In the genomic region with DNA sequence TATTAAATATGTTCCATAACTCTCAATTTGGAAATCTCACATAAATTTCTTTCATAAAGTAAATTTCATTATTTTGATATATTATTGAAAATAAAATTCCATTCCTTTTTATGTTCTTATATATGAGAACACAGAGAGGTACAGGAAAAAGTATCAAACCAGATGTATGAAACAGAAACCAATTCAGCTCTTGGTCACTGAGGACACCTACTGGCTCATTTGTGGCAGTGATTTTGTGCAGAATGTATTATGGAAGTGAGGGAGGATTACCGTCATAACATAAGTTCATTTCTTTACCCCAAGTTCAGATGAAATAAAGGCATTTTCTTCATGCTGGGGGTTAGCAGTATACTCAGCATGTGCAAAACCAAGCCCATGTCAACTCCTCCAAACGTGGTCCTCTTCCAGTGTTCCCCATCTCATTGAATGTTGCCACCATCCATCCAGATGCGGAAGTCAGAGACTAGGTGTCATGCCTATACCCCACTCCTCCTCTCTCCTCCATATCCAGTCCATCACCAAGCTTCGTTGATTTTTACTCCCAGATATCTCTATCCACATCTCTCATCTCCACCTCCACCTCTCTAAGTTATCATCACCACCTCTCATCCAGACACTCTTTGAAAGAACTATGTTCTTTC, we compare ENCODE assay signal across 8 cellular contexts. TPM values are rescaled to one million over a fixed set of nuclear protein-coding genes. Genes with fewer than 3 reads are reported as not detected.
A peak's percentile ranks its signal among the peaks of the same experiment; 100 is the strongest.
DNase-seq lines count a peak whose midpoint lies in the region; ATAC-seq, FAIRE-seq and TF ChIP-seq lines count a peak whose summit lies in the region.

No MANE protein-coding gene starts in this region.

- H3K4me1 Mint-ChIP-seq in activated T-helper 2 cell treated with anti-CD3 and anti-CD28 coated beads, Interferon-gamma antibody, Interleukin-2, Interleukin-4, amounts not matched to agents 10 μg/mL and 5 μg/mL and 100 μg/mL, durations not matched to agents 14 hours and 24 hours and 36 hours (ENCODE audit: low read depth), result peaks cover 29% of the 10 kb centered on the region

- H3K9ac ChIP-seq in kidney (ENCODE audit: low read length in 2 of 2), result no peak overlapping the region

- peak; percentile 80 for ATAC-seq in HG03432 (IDR thresholded peaks at IDR 0.05; ENCODE audit: unreplicated experiment)
- ATAC-seq in thoracic aorta (ENCODE audit: insufficient number of reproducible peaks, low FRiP score, low read depth), result peak; percentile 72

- no peak overlapping the region for H3K27ac ChIP-seq in breast epithelium
- no peak overlapping the region for H3K27ac ChIP-seq in kidney (ENCODE audit: low read depth in 2 of 2, low read length in 2 of 2)
- peak overlapping the region in 1 of 2 donors; percentile 45 for H3K27ac ChIP-seq in thoracic aorta

- no peak overlapping the region for H3K4me3 ChIP-seq in breast epithelium
- H3K4me3 ChIP-seq in kidney (ENCODE audit: low read length in 2 of 2), result no peak overlapping the region
- H3K4me3 ChIP-seq in thoracic aorta, result no peak overlapping the region

- FAIRE-seq in kidney (lab: Jason Lieb, UNC), result peak; percentile 97

- TF ChIP-seq CTCF in AG09319 (IDR thresholded peaks at IDR 0.05; ENCODE audit: low read depth, low read length), result peak; percentile 78
- TF ChIP-seq CTCF in GM12873 (IDR thresholded peaks at IDR 0.05; ENCODE audit: insufficient read depth, low read depth, low read length, missing control alignments), result peak; percentile 71
- TF ChIP-seq CTCF in breast epithelium (IDR thresholded peaks at IDR 0.05), result peak; percentile 57 to 90 (median 62)
- TF ChIP-seq CTCF in kidney (IDR thresholded peaks at IDR 0.05; ENCODE audit: borderline replicate concordance, extremely low read depth, insufficient read depth), result peak; percentile 69
- TF ChIP-seq CTCF in thoracic aorta (IDR thresholded peaks at IDR 0.05), result peak; percentile 72

- H3K27me3 Mint-ChIP-seq in activated T-helper 2 cell treated with anti-CD3 and anti-CD28 coated beads, Interferon-gamma antibody, Interleukin-2, Interleukin-4, amounts not matched to agents 10 μg/mL and 5 μg/mL and 100 μg/mL, durations not matched to agents 14 hours and 24 hours and 36 hours (ENCODE audit: low read depth), result peaks cover 18% of the 10 kb centered on the region

- H3K4me3 Mint-ChIP-seq in activated T-helper 2 cell treated with anti-CD3 and anti-CD28 coated beads, Interferon-gamma antibody, Interleukin-2, Interleukin-4, amounts not matched to agents 10 μg/mL and 5 μg/mL and 100 μg/mL, durations not matched to agents 14 hours and 24 hours and 36 hours (ENCODE audit: low read depth), result no peak overlapping the region

- H3K27ac Mint-ChIP-seq in activated T-helper 2 cell treated with anti-CD3 and anti-CD28 coated beads, Interferon-gamma antibody, Interleukin-2, Interleukin-4, amounts not matched to agents 10 μg/mL and 5 μg/mL and 100 μg/mL, durations not matched to agents 14 hours and 24 hours and 36 hours, result no peak overlapping the region

- H3K9me3 ChIP-seq in breast epithelium (peaks cover 8 to 9% of the 10 kb centered on the region in 2 donors), kidney (ENCODE audit: control insufficient read depth in 1 of 2, low read length in 2 of 2) (peaks cover 0 to 3% of the 10 kb centered on the region in 2 donors), thoracic aorta (no peaks in the 10 kb centered on the region)

- H3K4me1 ChIP-seq in breast epithelium (no peaks in the 10 kb centered on the region), kidney (ENCODE audit: control insufficient read depth in 1 of 2, insufficient read depth in 1 of 2, low read depth in 1 of 2, low read length in 2 of 2) (no peaks in the 10 kb centered on the region), thoracic aorta (ENCODE audit: control insufficient read depth in 1 of 2, low read depth in 2 of 2) (peaks cover 0 to 13% of the 10 kb centered on the region in 2 donors)

- peak; percentile 28 for DNase-seq in AG09319 (ENCODE audit: extremely low read depth, low read depth)
- DNase-seq in NCI-H774 (lab: John Stamatoyannopoulos, UW), result peak; percentile 52
- DNase-seq in breast epithelium (ENCODE audit: low spot score in 2 of 2), result no peak
- no peak for DNase-seq in kidney
- no peak for DNase-seq in thoracic aorta (ENCODE audit: low spot score)
- no peak for DNase-seq in activated T-helper 2 cell treated with anti-CD3 and anti-CD28 coated beads, Interferon-gamma antibody, Interleukin-2, Interleukin-4, amounts not matched to agents 10 μg/mL and 5 μg/mL and 100 μg/mL, durations not matched to agents 14 hours and 24 hours and 36 hours (ENCODE audit: low spot score)

- H3K27me3 ChIP-seq in breast epithelium (no peaks in the 10 kb centered on the region), thoracic aorta (replicated peaks; ENCODE audit: insufficient read depth) (no peaks in the 10 kb centered on the region)

- intact Hi-C loops in breast epithelium (cut with DNase I; ENCODE audit: low total_unique reads), result no loop called here
- intact Hi-C loops in kidney (cut with DNase I), result no loop called here
- intact Hi-C loops in activated T-helper 2 cell treated with anti-CD3 and anti-CD28 coated beads, Interferon-gamma antibody, Interleukin-2, Interleukin-4, amounts not matched to agents 10 μg/mL and 5 μg/mL and 100 μg/mL, durations not matched to agents 14 hours and 24 hours and 36 hours (cut with micrococcal nuclease), result loop anchor here (1.0 kb wide), 1 partner anchor 43 kb away; no protein-coding TSS in a partner anchor

- peaks cover 29% of the 10 kb centered on the region for H3K9me3 Mint-ChIP-seq in activated T-helper 2 cell treated with anti-CD3 and anti-CD28 coated beads, Interferon-gamma antibody, Interleukin-2, Interleukin-4, amounts not matched to agents 10 μg/mL and 5 μg/mL and 100 μg/mL, durations not matched to agents 14 hours and 24 hours and 36 hours

- H3K36me3 Mint-ChIP-seq in activated T-helper 2 cell treated with anti-CD3 and anti-CD28 coated beads, Interferon-gamma antibody, Interleukin-2, Interleukin-4, amounts not matched to agents 10 μg/mL and 5 μg/mL and 100 μg/mL, durations not matched to agents 14 hours and 24 hours and 36 hours (ENCODE audit: low read depth), result peaks cover 18% of the 10 kb centered on the region

- peaks cover 3% of the 10 kb centered on the region for H3K36me3 ChIP-seq in breast epithelium
- no peaks in the 10 kb centered on the region for H3K36me3 ChIP-seq in kidney (ENCODE audit: control insufficient read depth in 1 of 2, insufficient read depth in 2 of 2, low read length in 2 of 2)
- H3K36me3 ChIP-seq in thoracic aorta, result no peaks in the 10 kb centered on the region

- no peak for TF ChIP-seq POLR2A in breast epithelium (IDR thresholded peaks at IDR 0.05)

RNA-seq across cellular contexts. Expression of a gene that starts 41.7 kb away (rescaled TPM):
- total RNA-seq in breast epithelium (10 to 100 TPM in 1 of 3 donors, 1 to 10 TPM in 2; 6.2 to 19.6 (median 9.2) TPM), kidney (26.2 TPM), thoracic aorta (10 to 100 TPM; 25.3 to 27.6 TPM)
- 9.7 TPM for polyA plus RNA-seq in kidney (ENCODE audit: insufficient read depth, low read depth, low replicate concordance)
- 2.0 and 2.3 TPM in 2 replicates for total RNA-seq in activated T-helper 2 cell treated with anti-CD3 and anti-CD28 coated beads, Interferon-gamma antibody, Interleukin-2, Interleukin-4, amounts not matched to agents 10 μg/mL and 5 μg/mL and 100 μg/mL, durations not matched to agents 14 hours and 24 hours and 36 hours

RNA-seq across cellular contexts. Expression of a gene that starts 47.5 kb away (rescaled TPM):
- total RNA-seq in breast epithelium (10 to 100 TPM in 1 of 3 donors, 1 to 10 TPM in 2; 5.4 to 15.4 (median 7.2) TPM), kidney (11.8 TPM), thoracic aorta (1 to 10 TPM; 7.1 to 9.2 TPM)
- 18.3 TPM for polyA plus RNA-seq in kidney (ENCODE audit: insufficient read depth, low read depth, low replicate concordance)
- 1.0 and 2.2 TPM in 2 replicates for total RNA-seq in activated T-helper 2 cell treated with anti-CD3 and anti-CD28 coated beads, Interferon-gamma antibody, Interleukin-2, Interleukin-4, amounts not matched to agents 10 μg/mL and 5 μg/mL and 100 μg/mL, durations not matched to agents 14 hours and 24 hours and 36 hours

RNA-seq across cellular contexts. Expression of a gene that starts 55.1 kb away (rescaled TPM):
- total RNA-seq in breast epithelium (10 to 100 TPM; 68.2 to 88.3 (median 69.9) TPM), kidney (48.8 TPM), thoracic aorta (100 to 1,000 TPM in 1 of 2 donors, 10 to 100 TPM in 1; 91.3 to 106 TPM)
- polyA plus RNA-seq in kidney (ENCODE audit: insufficient read depth, low read depth, low replicate concordance), result 214 TPM
- total RNA-seq in activated T-helper 2 cell treated with anti-CD3 and anti-CD28 coated beads, Interferon-gamma antibody, Interleukin-2, Interleukin-4, amounts not matched to agents 10 μg/mL and 5 μg/mL and 100 μg/mL, durations not matched to agents 14 hours and 24 hours and 36 hours, result 59.8 and 72.8 TPM in 2 replicates

Comparison
In these comparisons a context has a peak if more than half of its experiments do, and no peak if none do; other contexts are left out.
1. DNase-seq: peak in AG09319 (single experiment) and NCI-H774 (single experiment); none in breast epithelium (0 of 2), kidney (single experiment), thoracic aorta (single experiment) and activated T-helper 2 cell treated with anti-CD3 and anti-CD28 coated beads, Interferon-gamma antibody, Interleukin-2, Interleukin-4, amounts not matched to agents 10 μg/mL and 5 μg/mL and 100 μg/mL, durations not matched to agents 14 hours and 24 hours and 36 hours (single experiment).
2. Peak in every context shown above with its lines, with median percentiles within 50 percentile points of each other: CTCF ChIP-seq.